17 cellular contexts compared by ENCODE assay signal in the genomic region with DNA sequence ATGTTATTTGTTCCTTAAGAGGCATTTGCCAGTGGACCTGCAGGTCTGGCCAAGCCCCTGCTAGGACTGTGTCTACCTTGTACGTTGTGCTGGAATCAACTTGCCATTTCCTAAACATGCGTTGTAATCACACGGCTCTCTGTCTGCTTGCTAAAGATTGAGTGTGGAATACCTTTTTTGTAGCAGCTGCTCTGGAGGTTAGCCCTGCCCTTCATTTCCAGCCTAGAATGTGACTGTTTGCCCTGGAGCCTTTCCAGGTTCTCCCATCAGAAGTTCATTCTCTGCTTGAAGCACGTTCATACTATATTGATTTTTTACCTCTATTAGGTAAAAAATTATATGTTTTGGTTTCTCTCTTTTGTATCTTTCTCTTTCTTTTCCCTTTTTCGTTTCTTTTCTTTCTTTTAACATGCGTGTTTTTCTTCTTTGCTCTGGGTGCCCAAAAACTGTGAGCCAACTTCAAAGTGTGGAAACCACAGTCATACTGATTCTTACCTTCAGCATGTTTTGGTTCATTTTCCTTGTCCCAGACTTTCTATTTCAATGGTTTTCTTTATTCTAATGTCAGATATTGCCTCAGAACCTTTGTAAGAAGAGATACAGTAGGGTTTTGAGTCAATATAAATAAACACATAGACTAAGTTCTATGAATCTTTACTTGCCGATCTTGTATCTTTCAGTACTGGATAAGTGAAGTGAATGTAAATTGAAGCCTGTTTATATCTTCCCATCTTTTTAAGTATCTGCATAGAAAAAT.
DNase-seq lines count a peak whose midpoint lies in the region; ATAC-seq and TF ChIP-seq lines count a peak whose summit lies in the region.
"Had no signal": no experiment of that assay in that cellular context is flagged by ENCODE, and none has a peak within 500 bp of the region (broad histone marks: within the 10 kb centered on the region; RNA-seq: fewer than 3 reads in every experiment).

No MANE protein-coding gene starts in this region.

- H3K4me1 ChIP-seq in suprapubic skin (peaks cover 7% of the 10 kb centered on the region), Caco-2 (0 out of 2 replicates have a peak, but pooled peaks cover 7% of the 10 kb centered on the region)
- H3K4me1 ChIP-seq: parathyroid adenoma, Peyer's patch had no signal

- no peak for TF ChIP-seq POLR2A in suprapubic skin (IDR thresholded peaks at IDR 0.05)

- TF ChIP-seq CTCF in activated CD8-positive, alpha-beta T cell treated with anti-CD3 and anti-CD28 coated beads for 36 hours (IDR thresholded peaks at IDR 0.05), result no peak
- TF ChIP-seq CTCF in fibroblast of the aortic adventitia (IDR thresholded peaks at IDR 0.05; ENCODE audit: insufficient read depth, low read length), result no peak
- no peak for TF ChIP-seq CTCF in suprapubic skin (IDR thresholded peaks at IDR 0.05)
- no peak for TF ChIP-seq CTCF in Caco-2 (IDR thresholded peaks at IDR 0.05; ENCODE audit: insufficient read depth in 1 of 2, low read depth in 1 of 2, low read length in 1 of 2, severe bottlenecking in 1 of 2, unreplicated experiment in 1 of 2)

- peaks cover 8% of the 10 kb centered on the region for H3K4me1 Mint-ChIP-seq in activated CD8-positive, alpha-beta T cell treated with anti-CD3 and anti-CD28 coated beads for 36 hours (ENCODE audit: low read depth)
- H3K4me1 Mint-ChIP-seq in activated CD8-positive, alpha-beta T cell treated with anti-CD3 and anti-CD28 coated beads, Interleukin-2, amount 10 ng/mL, durations not matched to agents 7 days and 5 days (ENCODE audit: low read depth), result no peaks in the 10 kb centered on the region
- peaks cover 11% of the 10 kb centered on the region for H3K4me1 Mint-ChIP-seq in Caco-2 (ENCODE audit: low read depth, unreplicated experiment)

- POLR2A ChIA-PET in activated CD8-positive, alpha-beta T cell treated with anti-CD3 and anti-CD28 coated beads for 36 hours (lab: Charles Lee), result no interaction called here
- POLR2A ChIA-PET in activated CD8-positive, alpha-beta T cell treated with anti-CD3 and anti-CD28 coated beads, Interleukin-2, amount 10 ng/mL, durations not matched to agents 7 days and 5 days (lab: Charles Lee), result no interaction called here
- POLR2A ChIA-PET in Caco-2 (lab: Charles Lee), result no interaction called here

- H3K4me3 ChIP-seq in fibroblast of the aortic adventitia (ENCODE audit: low read depth, low read length) (no peak overlapping the region), suprapubic skin (no peak overlapping the region), Caco-2 (ENCODE audit: low read depth, low read length) (no peak overlapping the region)
- H3K4me3 ChIP-seq: Peyer's patch had no signal

- no peaks in the 10 kb centered on the region for H3K27me3 ChIP-seq in suprapubic skin
- no peaks in the 10 kb centered on the region for H3K27me3 ChIP-seq in Caco-2 (replicated peaks; ENCODE audit: control insufficient read depth, insufficient read depth, low read length)
- H3K27me3 ChIP-seq: Peyer's patch had no signal

- H3K9me3 ChIP-seq in suprapubic skin (no peaks in the 10 kb centered on the region), Caco-2 (no peaks in the 10 kb centered on the region; the same call in 1 of the 2 replicates)
- H3K9me3 ChIP-seq: Peyer's patch had no signal

- H3K36me3 ChIP-seq in suprapubic skin (no peaks in the 10 kb centered on the region), Caco-2 (ENCODE audit: control insufficient read depth, insufficient read depth, low read length) (no peaks in the 10 kb centered on the region)
- H3K36me3 ChIP-seq: Peyer's patch had no signal

- no TSS peak for BruUV-seq in Caco-2 (replicated peaks; lab: Mats Ljungman, UMichigan)

- intact Hi-C loops in activated CD8-positive, alpha-beta T cell treated with anti-CD3 and anti-CD28 coated beads for 36 hours (cut with micrococcal nuclease), result no loop called here
- intact Hi-C loops in Caco-2 (cut with micrococcal nuclease; ENCODE audit: unreplicated experiment), result no loop called here

- H3K27ac ChIP-seq in suprapubic skin, result peak overlapping the region; percentile 27
- H3K27ac ChIP-seq: parathyroid adenoma, Peyer's patch had no signal

- CTCF ChIA-PET in activated CD8-positive, alpha-beta T cell treated with anti-CD3 and anti-CD28 coated beads for 36 hours (lab: Charles Lee), result no interaction called here
- CTCF ChIA-PET in activated CD8-positive, alpha-beta T cell treated with anti-CD3 and anti-CD28 coated beads, Interleukin-2, amount 10 ng/mL, durations not matched to agents 7 days and 5 days (lab: Charles Lee), result no interaction called here
- CTCF ChIA-PET in Caco-2 (lab: Charles Lee), result no interaction called here

- H3K27ac Mint-ChIP-seq in activated CD8-positive, alpha-beta T cell treated with anti-CD3 and anti-CD28 coated beads for 36 hours, result no peak overlapping the region
- H3K27ac Mint-ChIP-seq in activated CD8-positive, alpha-beta T cell treated with anti-CD3 and anti-CD28 coated beads, Interleukin-2, amount 10 ng/mL, durations not matched to agents 7 days and 5 days, result no peak overlapping the region
- H3K27ac Mint-ChIP-seq in Caco-2 (ENCODE audit: unreplicated experiment), result no peak overlapping the region
- H3K27ac Mint-ChIP-seq: dendritic cell treated with granulocyte-macrophage colony-stimulating factor and Interleukin-4, amounts not matched to agents 40 ng/mL and 50 ng/mL, for 4 days had no signal

- H3K27me3 Mint-ChIP-seq in activated CD8-positive, alpha-beta T cell treated with anti-CD3 and anti-CD28 coated beads for 36 hours, result no peaks in the 10 kb centered on the region
- no peaks in the 10 kb centered on the region for H3K27me3 Mint-ChIP-seq in activated CD8-positive, alpha-beta T cell treated with anti-CD3 and anti-CD28 coated beads, Interleukin-2, amount 10 ng/mL, durations not matched to agents 7 days and 5 days (ENCODE audit: low read depth)
- H3K27me3 Mint-ChIP-seq in Caco-2 (ENCODE audit: insufficient read depth, unreplicated experiment), result no peaks in the 10 kb centered on the region
- H3K27me3 Mint-ChIP-seq: dendritic cell treated with granulocyte-macrophage colony-stimulating factor and Interleukin-4, amounts not matched to agents 40 ng/mL and 50 ng/mL, for 4 days had no signal

- TF ChIP-seq EP300 in suprapubic skin (IDR thresholded peaks at IDR 0.05), result no peak

- no peak for DNase-seq in activated CD8-positive, alpha-beta T cell treated with anti-CD3 and anti-CD28 coated beads for 36 hours
- no peak for DNase-seq in activated CD8-positive, alpha-beta T cell treated with anti-CD3 and anti-CD28 coated beads, Interleukin-2, amount 10 ng/mL, durations not matched to agents 7 days and 5 days
- DNase-seq in NCI-H2196 treated with DMSO at 0.1 percent for 48 hours (lab: John Stamatoyannopoulos, UW; ENCODE audit: unreplicated experiment) (peak; percentile 60), fibroblast of the aortic adventitia (ENCODE audit: low read depth) (peak; percentile 10), suprapubic skin (ENCODE audit: low spot score in 2 of 2) (no peak), Caco-2 (no peak), GM03348 (ENCODE audit: low spot score) (no peak)
- no peak for DNase-seq in stimulated activated CD4-positive, alpha-beta T cell treated with anti-CD3 and anti-CD28 coated beads, Interleukin-2, amount 100 ng/mL, for 48 hours
- DNase-seq: activated T-cell treated with anti-CD3 and anti-CD28 coated beads, Interleukin-2, amount 50 U/mL, for 48 hours; EL; foreskin melanocyte; MV-4-11; Peyer's patch; stimulated activated CD4-positive, alpha-beta T cell treated with anti-CD3 and anti-CD28 coated beads, Interleukin-4, amount 100 ng/mL, for 24 hours; T1000 had no signal

- H3K4me3 Mint-ChIP-seq in activated CD8-positive, alpha-beta T cell treated with anti-CD3 and anti-CD28 coated beads for 36 hours, result no peak overlapping the region
- no peak overlapping the region for H3K4me3 Mint-ChIP-seq in activated CD8-positive, alpha-beta T cell treated with anti-CD3 and anti-CD28 coated beads, Interleukin-2, amount 10 ng/mL, durations not matched to agents 7 days and 5 days
- H3K4me3 Mint-ChIP-seq in Caco-2 (ENCODE audit: unreplicated experiment), result no peak overlapping the region
- H3K4me3 Mint-ChIP-seq: dendritic cell treated with granulocyte-macrophage colony-stimulating factor and Interleukin-4, amounts not matched to agents 40 ng/mL and 50 ng/mL, for 4 days had no signal

- peak; percentile 56 for ATAC-seq in activated CD8-positive, alpha-beta T cell treated with anti-CD3 and anti-CD28 coated beads for 36 hours
- no peak for ATAC-seq in activated CD8-positive, alpha-beta T cell treated with anti-CD3 and anti-CD28 coated beads, Interleukin-2, amount 10 ng/mL, durations not matched to agents 7 days and 5 days

- peaks cover 3% of the 10 kb centered on the region for H3K36me3 Mint-ChIP-seq in activated CD8-positive, alpha-beta T cell treated with anti-CD3 and anti-CD28 coated beads for 36 hours (ENCODE audit: low read depth)
- H3K36me3 Mint-ChIP-seq in activated CD8-positive, alpha-beta T cell treated with anti-CD3 and anti-CD28 coated beads, Interleukin-2, amount 10 ng/mL, durations not matched to agents 7 days and 5 days (ENCODE audit: low read depth), result peaks cover 3% of the 10 kb centered on the region
- H3K36me3 Mint-ChIP-seq in Caco-2 (ENCODE audit: insufficient read depth, unreplicated experiment), result no peaks in the 10 kb centered on the region

- peaks cover under 1% of the 10 kb centered on the region for H3K9me3 Mint-ChIP-seq in activated CD8-positive, alpha-beta T cell treated with anti-CD3 and anti-CD28 coated beads for 36 hours
- H3K9me3 Mint-ChIP-seq in activated CD8-positive, alpha-beta T cell treated with anti-CD3 and anti-CD28 coated beads, Interleukin-2, amount 10 ng/mL, durations not matched to agents 7 days and 5 days (ENCODE audit: insufficient read depth), result no peaks in the 10 kb centered on the region
- H3K9me3 Mint-ChIP-seq in Caco-2 (ENCODE audit: unreplicated experiment), result peaks cover 2% of the 10 kb centered on the region
- H3K9me3 Mint-ChIP-seq: dendritic cell treated with granulocyte-macrophage colony-stimulating factor and Interleukin-4, amounts not matched to agents 40 ng/mL and 50 ng/mL, for 4 days had no signal

- WGBS in suprapubic skin, result 68% methylated on average over 6 of the region's 7 CpGs

Comparison
In these comparisons a context has a peak if more than half of its experiments do, and no peak if none do; other contexts are left out.
1. DNase-seq: peak in NCI-H2196 treated with DMSO at 0.1 percent for 48 hours (single experiment) and fibroblast of the aortic adventitia (single experiment); none in activated CD8-positive, alpha-beta T cell treated with anti-CD3 and anti-CD28 coated beads for 36 hours (single experiment), activated CD8-positive, alpha-beta T cell treated with anti-CD3 and anti-CD28 coated beads, Interleukin-2, amount 10 ng/mL, durations not matched to agents 7 days and 5 days (single experiment), suprapubic skin (0 of 2), Caco-2 (0 of 2), GM03348 (single experiment) and stimulated activated CD4-positive, alpha-beta T cell treated with anti-CD3 and anti-CD28 coated beads, Interleukin-2, amount 100 ng/mL, for 48 hours (0 of 2).